Comparison of ENCODE assay signal across 18 cellular contexts in the genomic region with DNA sequence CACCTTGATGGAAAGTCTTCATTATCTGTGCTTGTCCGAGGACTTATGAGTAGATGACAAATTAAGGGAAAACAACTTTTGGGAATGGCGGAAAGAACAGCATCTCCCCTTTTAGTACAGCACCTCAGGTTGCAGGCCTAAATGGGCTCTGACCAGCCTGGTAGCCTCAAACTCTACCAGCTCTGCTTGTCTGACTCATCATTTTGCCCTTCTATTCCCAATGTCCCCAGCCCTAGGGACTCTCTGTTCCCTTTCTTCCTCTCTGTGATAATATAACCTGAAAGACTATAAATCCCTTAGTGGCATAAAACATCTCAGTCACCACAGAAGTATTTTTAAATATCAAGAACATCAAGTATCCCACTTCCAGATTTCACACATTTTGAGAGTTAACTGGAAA.
DNase-seq lines count a peak whose midpoint lies in the region; ATAC-seq, FAIRE-seq and TF ChIP-seq lines count a peak whose summit lies in the region.
"Had no signal": no experiment of that assay in that cellular context is flagged by ENCODE, and none has a peak within 500 bp of the region (broad histone marks: within the 10 kb centered on the region; RNA-seq: fewer than 3 reads in every experiment).

No MANE protein-coding gene starts in this region.

- no peaks in the 10 kb centered on the region for H3K27me3 ChIP-seq in left lung
- H3K27me3 ChIP-seq: BE2C had no signal

- H3K4me1 ChIP-seq in A549 (peaks cover 9% of the 10 kb centered on the region; the same call in 1 of the 3 replicates), left lung (no peaks in the 10 kb centered on the region)
- H3K4me1 ChIP-seq: BE2C, Caco-2 had no signal

- intact Hi-C loops in left lung (cut with DNase I): no loop called here

- TF ChIP-seq EP300 in A549 (IDR thresholded peaks at IDR 0.05): no peak

- CTCF ChIA-PET in A549 (lab: Yijun Ruan, JAX): no interaction called here

- no peak for TF ChIP-seq POLR2A in A549 (IDR thresholded peaks at IDR 0.05; ENCODE audit: low read length)
- no peak for TF ChIP-seq POLR2A in GM12891 (IDR thresholded peaks at IDR 0.05; ENCODE audit: low read depth, low read length)

- H3K4me3 ChIP-seq in A549 (no peak overlapping the region), left lung (no peak overlapping the region)

- POLR2A ChIA-PET in A549 (lab: Yijun Ruan, JAX): interaction anchor here (0.6 to 0.7 kb wide), 2 partner anchors 80 to 167 kb away, joined by 3 to 6 read pairs; no protein-coding TSS in a partner anchor

- DNase-seq in A549 (ENCODE audit: low read depth in 1 of 2, low spot score in 1 of 2) (no peak), GM12891 (ENCODE audit: insufficient read length, low spot score) (no peak), LHCN-M2 (ENCODE audit: low read depth) (peak; percentile 15), left lung (no peak), DMS79 (lab: John Stamatoyannopoulos, UW) (no peak), GM13977 (ENCODE audit: low spot score) (no peak)
- DNase-seq in effector CD4-positive, alpha-beta T cell: no peak
- DNase-seq: ACHN; BE2C; C1 segment of cervical spinal cord; Caco-2; CD4-positive, CD25-positive, alpha-beta regulatory T cell; GDM1; H9; KG1 had no signal

- TF ChIP-seq RAD21 in A549 (conservative IDR thresholded peaks at IDR 0.05 in 1 of 2, IDR thresholded peaks at IDR 0.05 in 1 of 2): no peak

- H3K27ac ChIP-seq in A549: no peak overlapping the region; a peak in 1 of 6 replicates
- H3K27ac ChIP-seq in left lung: no peak overlapping the region

- H3K9me3 ChIP-seq in A549: no peaks in the 10 kb centered on the region
- H3K9me3 ChIP-seq in left lung: no peaks in the 10 kb centered on the region
- H3K9me3 ChIP-seq: BE2C, Caco-2 had no signal

- WGBS in A549 (ENCODE audit: missing lambda C conversion rate): 92% methylated on average over 2 of the region's 2 CpGs

- no peak for TF ChIP-seq CTCF in A549 (IDR thresholded peaks at IDR 0.05)
- no peak for TF ChIP-seq CTCF in left lung (IDR thresholded peaks at IDR 0.05)
- no peak for TF ChIP-seq CTCF in GM13977 (IDR thresholded peaks at IDR 0.05; ENCODE audit: extremely low read depth, insufficient read depth, missing control alignments)

- ATAC-seq in A549: no peak
- peak; percentile 29 for ATAC-seq in left lung
- no peak for ATAC-seq in HG03571 (IDR thresholded peaks at IDR 0.05; ENCODE audit: unreplicated experiment)

- H3K36me3 ChIP-seq in left lung: peaks cover 0 to 12% of the 10 kb centered on the region in 2 donors

- H3K4me2 ChIP-seq in A549: no peak overlapping the region

- in situ Hi-C loops in GM13977 (cut with MboI; ENCODE audit: low pct_unique_long_range_greater_than_20kb, low sequenced_read_pairs, unreplicated experiment): no loop called here

- peak; percentile 77 for FAIRE-seq in A549 (lab: Jason Lieb, UNC)
- FAIRE-seq in GM12891 (lab: Jason Lieb, UNC): peak; percentile 70
- FAIRE-seq: D721Med, H1 had no signal

TF ChIP-seq in A549, 52 proteins besides CTCF, POLR2A, EP300 and RAD21 (continues in another document):
- no peak for TF ChIP-seq CHD2 (IDR thresholded peaks at IDR 0.05; ENCODE audit: low read length, partially characterized antibody)
- no peak for TF ChIP-seq MAFK (IDR thresholded peaks at IDR 0.05; ENCODE audit: partially characterized antibody)
- no peak for TF ChIP-seq FOSB (CRISPR knock-in tag; IDR thresholded peaks at IDR 0.05)
- TF ChIP-seq, protein P1, sequence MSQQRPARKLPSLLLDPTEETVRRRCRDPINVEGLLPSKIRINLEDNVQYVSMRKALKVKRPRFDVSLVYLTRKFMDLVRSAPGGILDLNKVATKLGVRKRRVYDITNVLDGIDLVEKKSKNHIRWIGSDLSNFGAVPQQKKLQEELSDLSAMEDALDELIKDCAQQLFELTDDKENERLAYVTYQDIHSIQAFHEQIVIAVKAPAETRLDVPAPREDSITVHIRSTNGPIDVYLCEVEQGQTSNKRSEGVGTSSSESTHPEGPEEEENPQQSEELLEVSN (IDR thresholded peaks at IDR 0.05; ENCODE audit: borderline replicate concordance, low read depth): no peak
- TF ChIP-seq ZC3H11A (IDR thresholded peaks at IDR 0.05): no peak
- TF ChIP-seq ZSCAN20 (CRISPR knock-in tag; IDR thresholded peaks at IDR 0.05): no peak
- TF ChIP-seq CEBPB (IDR thresholded peaks at IDR 0.05): no peak
- TF ChIP-seq, protein P2, sequence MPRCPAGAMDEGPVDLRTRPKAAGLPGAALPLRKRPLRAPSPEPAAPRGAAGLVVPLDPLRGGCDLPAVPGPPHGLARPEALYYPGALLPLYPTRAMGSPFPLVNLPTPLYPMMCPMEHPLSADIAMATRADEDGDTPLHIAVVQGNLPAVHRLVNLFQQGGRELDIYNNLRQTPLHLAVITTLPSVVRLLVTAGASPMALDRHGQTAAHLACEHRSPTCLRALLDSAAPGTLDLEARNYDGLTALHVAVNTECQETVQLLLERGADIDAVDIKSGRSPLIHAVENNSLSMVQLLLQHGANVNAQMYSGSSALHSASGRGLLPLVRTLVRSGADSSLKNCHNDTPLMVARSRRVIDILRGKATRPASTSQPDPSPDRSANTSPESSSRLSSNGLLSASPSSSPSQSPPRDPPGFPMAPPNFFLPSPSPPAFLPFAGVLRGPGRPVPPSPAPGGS (IDR thresholded peaks at IDR 0.05): no peak
- no peak for TF ChIP-seq CHD4 (IDR thresholded peaks at IDR 0.05; ENCODE audit: borderline replicate concordance)
- TF ChIP-seq, protein P3, sequence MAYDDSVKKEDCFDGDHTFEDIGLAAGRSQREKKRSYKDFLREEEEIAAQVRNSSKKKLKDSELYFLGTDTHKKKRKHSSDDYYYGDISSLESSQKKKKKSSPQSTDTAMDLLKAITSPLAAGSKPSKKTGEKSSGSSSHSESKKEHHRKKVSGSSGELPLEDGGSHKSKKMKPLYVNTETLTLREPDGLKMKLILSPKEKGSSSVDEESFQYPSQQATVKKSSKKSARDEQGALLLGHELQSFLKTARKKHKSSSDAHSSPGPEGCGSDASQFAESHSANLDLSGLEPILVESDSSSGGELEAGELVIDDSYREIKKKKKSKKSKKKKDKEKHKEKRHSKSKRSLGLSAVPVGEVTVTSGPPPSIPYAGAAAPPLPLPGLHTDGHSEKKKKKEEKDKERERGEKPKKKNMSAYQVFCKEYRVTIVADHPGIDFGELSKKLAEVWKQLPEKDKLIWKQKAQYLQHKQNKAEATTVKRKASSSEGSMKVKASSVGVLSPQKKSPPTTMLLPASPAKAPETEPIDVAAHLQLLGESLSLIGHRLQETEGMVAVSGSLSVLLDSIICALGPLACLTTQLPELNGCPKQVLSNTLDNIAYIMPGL (CRISPR knock-in tag; IDR thresholded peaks at IDR 0.05; ENCODE audit: borderline replicate concordance): no peak
- TF ChIP-seq, protein P4, sequence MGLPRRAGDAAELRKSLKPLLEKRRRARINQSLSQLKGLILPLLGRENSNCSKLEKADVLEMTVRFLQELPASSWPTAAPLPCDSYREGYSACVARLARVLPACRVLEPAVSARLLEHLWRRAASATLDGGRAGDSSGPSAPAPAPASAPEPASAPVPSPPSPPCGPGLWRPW (IDR thresholded peaks at IDR 0.05): no peak
- TF ChIP-seq EHMT2 (IDR thresholded peaks at IDR 0.05; ENCODE audit: low read depth): no peak

TF ChIP-seq in GM12891, 5 proteins besides CTCF, POLR2A, EP300 and RAD21:
- TF ChIP-seq POLR2AphosphoS5 (IDR thresholded peaks at IDR 0.05; ENCODE audit: low read depth, low read length): no peak
